23 cellular contexts compared by ENCODE assay signal in the genomic region with DNA sequence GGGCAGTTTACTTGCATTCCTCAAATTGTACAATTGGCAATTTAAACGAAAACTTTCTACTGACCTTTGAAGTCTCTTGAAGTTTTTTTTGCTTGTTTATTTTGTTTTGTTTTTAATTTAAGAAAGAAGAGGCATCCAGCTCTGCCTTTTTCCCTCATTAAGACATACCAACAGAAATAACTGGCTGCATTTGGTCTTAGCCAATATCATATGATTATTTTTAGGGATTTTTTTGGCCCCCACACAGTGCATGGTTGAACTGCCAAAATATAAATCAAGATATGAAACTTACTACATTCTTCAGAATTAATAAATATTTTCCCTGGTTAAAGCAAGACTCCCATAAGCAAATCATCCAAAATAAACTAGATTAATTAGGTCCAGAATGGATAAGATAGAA.
"Had no signal": no experiment of that assay in that cellular context is flagged by ENCODE, and none has a peak within 500 bp of the region (broad histone marks: within the 10 kb centered on the region; RNA-seq: fewer than 3 reads in every experiment).

No MANE protein-coding gene starts in this region.

- H3K36me3 ChIP-seq: brain microvascular endothelial cell, cardiac muscle cell, Peyer's patch, SJCRH30, WERI-Rb-1 had no signal

- H3K4me3 ChIP-seq: cardiac muscle cell, Peyer's patch, SJCRH30 had no signal

- H3K4me1 ChIP-seq: Peyer's patch, SJCRH30 had no signal

- ATAC-seq: activated CD8-positive, alpha-beta T cell treated with anti-CD3 and anti-CD28 coated beads, Interleukin-2, amount 10 ng/mL, durations not matched to agents 7 days and 5 days had no signal

- DNase-seq: activated CD4-positive, alpha-beta T cell treated with anti-CD3 and anti-CD28 coated beads for 4 hours; activated CD4-positive, alpha-beta T cell treated with anti-CD3 and anti-CD28 coated beads, Interleukin-2, amount 50 U/mL, for 4 hours; activated CD8-positive, alpha-beta memory T cell treated with anti-CD3 and anti-CD28 coated beads, Interleukin-2, amount 50 U/mL, for 48 hours; activated CD8-positive, alpha-beta T cell treated with anti-CD3 and anti-CD28 coated beads, Interleukin-2, amount 10 ng/mL, durations not matched to agents 7 days and 5 days; activated naive CD4-positive, alpha-beta T cell treated with anti-CD3 and anti-CD28 coated beads, Interleukin-2, amount 50 U/mL, for 16 hours; activated T-cell treated with anti-CD3 and anti-CD28 coated beads, Interleukin-2, amount 50 U/mL, for 1 hour; amniotic stem cell; brain microvascular endothelial cell; KG1; NCI-H1092; NCI-H1694; NCI-H2029; NCI-H2107; NCI-H345; NK-92 treated with Interleukin-12 subunit alpha and Interleukin-12 subunit beta, amount 100 ng/mL, for 24 hours; Peyer's patch; Right ventricle myocardium superior; SJCRH30; SK-N-SH; T-helper 1 cell; WERI-Rb-1 had no signal

- H3K9ac ChIP-seq: SK-N-SH had no signal

- H3K4me3 Mint-ChIP-seq: activated CD8-positive, alpha-beta T cell treated with anti-CD3 and anti-CD28 coated beads, Interleukin-2, amount 10 ng/mL, durations not matched to agents 7 days and 5 days had no signal

- H3K27ac Mint-ChIP-seq: activated CD8-positive, alpha-beta T cell treated with anti-CD3 and anti-CD28 coated beads, Interleukin-2, amount 10 ng/mL, durations not matched to agents 7 days and 5 days had no signal

- H3K27ac ChIP-seq: brain microvascular endothelial cell, cardiac muscle cell, Peyer's patch, RWPE1, SJCRH30, WERI-Rb-1 had no signal

- H3K27me3 ChIP-seq: brain microvascular endothelial cell, cardiac muscle cell, Peyer's patch, SJCRH30 had no signal

- H3K4me2 ChIP-seq: SK-N-SH had no signal

- H3K9me3 ChIP-seq: Peyer's patch, SJCRH30, SK-N-SH had no signal
